18 cellular contexts compared by ENCODE assay signal in genomic region chr7:69654849-69655707, GRCh38. TPM values are rescaled to one million over a fixed set of nuclear protein-coding genes. Genes with fewer than 3 reads are reported as not detected.
DNase-seq lines count a peak whose midpoint lies in the region; ATAC-seq and TF ChIP-seq lines count a peak whose summit lies in the region.
"Had no signal": no experiment of that assay in that cellular context is flagged by ENCODE, and none has a peak within 500 bp of the region (broad histone marks: within the 10 kb centered on the region; RNA-seq: fewer than 3 reads in every experiment).

No MANE protein-coding gene starts in this region.

- H3K27ac Mint-ChIP-seq in nephron progenitor cell = peak overlapping the region; percentile 66
- H3K27ac Mint-ChIP-seq: CD4-positive, alpha-beta memory T cell; dendritic cell treated with granulocyte-macrophage colony-stimulating factor and Interleukin-4, amounts not matched to agents 40 ng/mL and 50 ng/mL, for 4 days; naive thymus-derived CD4-positive, alpha-beta T cell had no signal

- H3K9me3 ChIP-seq in OCI-LY1 (ENCODE audit: low read length) (no peaks in the 10 kb centered on the region), tibial nerve (no peaks in the 10 kb centered on the region)
- H3K9me3 ChIP-seq: SJSA1, transverse colon had no signal

- H3K4me1 Mint-ChIP-seq in nephron progenitor cell = peaks cover 76% of the 10 kb centered on the region
- H3K4me1 Mint-ChIP-seq: CD4-positive, alpha-beta memory T cell had no signal

- WGBS in tibial nerve, 2 donors = 69 to 72% methylated on average over 6 of the region's 6 CpGs

- H4K20me1 ChIP-seq in OCI-LY1 (ENCODE audit: insufficient read depth, low read length) = no peaks in the 10 kb centered on the region

- no peaks in the 10 kb centered on the region for H3K9me3 Mint-ChIP-seq in nephron progenitor cell
- H3K9me3 Mint-ChIP-seq: CD4-positive, alpha-beta memory T cell; dendritic cell treated with granulocyte-macrophage colony-stimulating factor and Interleukin-4, amounts not matched to agents 40 ng/mL and 50 ng/mL, for 4 days had no signal

- peak overlapping the region; percentile 51 for H3K9ac ChIP-seq in OCI-LY1 (ENCODE audit: low read length)

- H3K4me3 Mint-ChIP-seq in nephron progenitor cell = no peak overlapping the region
- H3K4me3 Mint-ChIP-seq: CD4-positive, alpha-beta memory T cell; dendritic cell treated with granulocyte-macrophage colony-stimulating factor and Interleukin-4, amounts not matched to agents 40 ng/mL and 50 ng/mL, for 4 days; naive thymus-derived CD4-positive, alpha-beta T cell had no signal

- H3K4me3 ChIP-seq in OCI-LY1 (ENCODE audit: low read depth, low read length, poor library complexity, severe bottlenecking) (peak overlapping the region; percentile 21), tibial nerve (no peak overlapping the region)
- H3K4me3 ChIP-seq: SJSA1, transverse colon had no signal

- H3K27ac ChIP-seq in OCI-LY1 (ENCODE audit: low read depth, low read length, poor library complexity, severe bottlenecking) (peak overlapping the region; percentile 95), tibial nerve (no peak overlapping the region)
- H3K27ac ChIP-seq: SJSA1, transverse colon had no signal

- H3K9me2 ChIP-seq in OCI-LY1 (ENCODE audit: low read depth, low read length) = no peaks in the 10 kb centered on the region

- H3K4me2 ChIP-seq in OCI-LY1 (ENCODE audit: low read length) = peak overlapping the region; percentile 57

- no peak for ATAC-seq in HG03354 (IDR thresholded peaks at IDR 0.05; ENCODE audit: poor library complexity, severe bottlenecking, unreplicated experiment)

- H3K4me1 ChIP-seq in OCI-LY1 (ENCODE audit: insufficient read depth, low read length, severe bottlenecking) (peaks cover 100% of the 10 kb centered on the region), tibial nerve (peaks cover 0 to 34% (median 8%) of the 10 kb centered on the region in 4 donors)
- H3K4me1 ChIP-seq: SJSA1 had no signal

- H3K36me3 Mint-ChIP-seq in nephron progenitor cell (ENCODE audit: low read depth) = no peaks in the 10 kb centered on the region
- H3K36me3 Mint-ChIP-seq: CD4-positive, alpha-beta memory T cell; naive thymus-derived CD4-positive, alpha-beta T cell had no signal

- DNase-seq in ELF-1 (ENCODE audit: low read depth, low spot score) (peak; percentile 45), NCI-H146 treated with DMSO at 0.1 percent for 48 hours (lab: John Stamatoyannopoulos, UW; ENCODE audit: unreplicated experiment) (peak; percentile 20), nephron progenitor cell (no peak), NCI-H82 treated with DMSO at 0.1 percent for 48 hours (lab: John Stamatoyannopoulos, UW; ENCODE audit: unreplicated experiment) (no peak), tibial nerve (ENCODE audit: low spot score in 2 of 2) (no peak), SIG-M5 (lab: John Stamatoyannopoulos, UW) (no peak)
- DNase-seq: activated CD8-positive, alpha-beta memory T cell treated with anti-CD3 and anti-CD28 coated beads for 24 hours; activated gamma-delta T cell; CD4-positive, alpha-beta memory T cell; GDM1; hippocampal formation; naive thymus-derived CD4-positive, alpha-beta T cell; retina; transverse colon had no signal

- peaks cover 3% of the 10 kb centered on the region for H3K27me3 Mint-ChIP-seq in nephron progenitor cell (ENCODE audit: low read depth, poor library complexity)
- H3K27me3 Mint-ChIP-seq: CD4-positive, alpha-beta memory T cell; dendritic cell treated with granulocyte-macrophage colony-stimulating factor and Interleukin-4, amounts not matched to agents 40 ng/mL and 50 ng/mL, for 4 days; naive thymus-derived CD4-positive, alpha-beta T cell had no signal

- no peaks in the 10 kb centered on the region for H3K36me3 ChIP-seq in OCI-LY1 (ENCODE audit: insufficient read depth, low read length)
- H3K36me3 ChIP-seq in tibial nerve = no peaks in the 10 kb centered on the region
- H3K36me3 ChIP-seq: SJSA1, transverse colon had no signal

- H2AFZ ChIP-seq in OCI-LY1 (ENCODE audit: low read length) = no peak overlapping the region

- no peak for TF ChIP-seq EP300 in tibial nerve (IDR thresholded peaks at IDR 0.05)

- no peaks in the 10 kb centered on the region for H3K27me3 ChIP-seq in OCI-LY1 (ENCODE audit: insufficient read depth, low read length)
- no peaks in the 10 kb centered on the region for H3K27me3 ChIP-seq in tibial nerve
- H3K27me3 ChIP-seq: SJSA1, transverse colon had no signal

- H3K79me2 ChIP-seq in OCI-LY1 (ENCODE audit: insufficient read depth, low read length) = peaks cover 92% of the 10 kb centered on the region

- H3F3A ChIP-seq in OCI-LY1 (ENCODE audit: insufficient read depth, low read length) = 0 out of 2 replicates have a peak, but pooled peaks cover 6% of the 10 kb centered on the region

- no peak for TF ChIP-seq POLR2A in tibial nerve (IDR thresholded peaks at IDR 0.05)

- TF ChIP-seq CTCF in OCI-LY1 (IDR thresholded peaks at IDR 0.05; ENCODE audit: low read length) (no peak), nephron progenitor cell (IDR thresholded peaks at IDR 0.05) (no peak), tibial nerve (IDR thresholded peaks at IDR 0.05) (no peak)

RNA-seq across cellular contexts. Expression of gene AUTS2, which starts 56.8 kb away (rescaled TPM):
- total RNA-seq in tibial nerve = 10 to 100 TPM; 56.6 to 87.9 (median 71.6) TPM
- total RNA-seq: SJSA1 had no signal

Comparison
In these comparisons a context has a peak if more than half of its experiments do, and no peak if none do; other contexts are left out.
1. DNase-seq: peak in ELF-1 (single experiment) and NCI-H146 treated with DMSO at 0.1 percent for 48 hours (single experiment); none in nephron progenitor cell (single experiment), NCI-H82 treated with DMSO at 0.1 percent for 48 hours (single experiment), tibial nerve (0 of 2) and SIG-M5 (single experiment).